22 cellular contexts compared by ENCODE assay signal in the genomic region with DNA sequence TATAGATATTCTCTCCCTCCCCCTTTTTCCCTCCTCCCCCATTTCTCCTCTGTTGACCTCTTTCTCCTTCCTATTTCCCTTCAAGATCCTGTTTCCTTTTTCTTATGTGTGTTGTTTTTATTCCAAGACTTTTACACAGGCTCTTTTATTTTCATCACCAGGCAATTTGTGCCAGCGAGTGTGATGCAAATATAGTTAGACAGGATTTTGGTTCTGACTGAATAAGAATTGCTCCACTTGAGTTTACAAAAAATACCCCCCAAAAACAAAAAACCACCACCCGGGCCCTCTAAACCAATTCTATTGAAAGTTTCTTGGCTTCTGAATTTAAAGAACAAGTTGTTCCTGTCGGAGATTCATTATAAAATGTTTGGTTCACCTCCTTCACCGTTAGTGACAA. TPM values are rescaled to one million over a fixed set of nuclear protein-coding genes. Genes with fewer than 3 reads are reported as not detected.
"Had no signal": no experiment of that assay in that cellular context is flagged by ENCODE, and none has a peak within 500 bp of the region (broad histone marks: within the 10 kb centered on the region; RNA-seq: fewer than 3 reads in every experiment).

No MANE protein-coding gene starts in this region.

- ATAC-seq: left lobe of liver; natural killer cell; right lobe of liver; stimulated activated naive B cell treated with anti-CD40 and anti-IgM and Interleukin-4, amounts not matched to agents 10 μg/mL and 1 μg/mL and 100 μg/mL, for 72 hours; upper lobe of right lung had no signal

- DNase-seq: colonic mucosa; effector memory CD4-positive, alpha-beta T cell; kidney; mesendoderm; natural killer cell; occipital lobe; ovary; right lobe of liver; small intestine; stimulated activated CD4-positive, alpha-beta T cell treated with anti-CD3 and anti-CD28 coated beads, Interleukin-15, amount 100 ng/mL, for 24 hours; stimulated activated CD4-positive, alpha-beta T cell treated with anti-CD3 and anti-CD28 coated beads, Interleukin-2, amount 100 ng/mL, for 48 hours; stimulated activated naive B cell treated with anti-CD40 and anti-IgM and Interleukin-4, amounts not matched to agents 10 μg/mL and 1 μg/mL and 100 μg/mL, for 72 hours; transverse colon; upper lobe of right lung had no signal

- H3K27ac ChIP-seq: colonic mucosa, hepatocyte, ovary, right lobe of liver, suprapubic skin, transverse colon, upper lobe of right lung, vagina had no signal

RNA-seq across cellular contexts. Expression of gene MAPK4, which starts 50.9 kb away (rescaled TPM):
- total RNA-seq: fibroblast of villous mesenchyme, glomerular endothelial cell, lung microvascular endothelial cell, natural killer cell, pulmonary artery endothelial cell had no signal
